12 cellular contexts compared by ENCODE assay signal in the genomic region with DNA sequence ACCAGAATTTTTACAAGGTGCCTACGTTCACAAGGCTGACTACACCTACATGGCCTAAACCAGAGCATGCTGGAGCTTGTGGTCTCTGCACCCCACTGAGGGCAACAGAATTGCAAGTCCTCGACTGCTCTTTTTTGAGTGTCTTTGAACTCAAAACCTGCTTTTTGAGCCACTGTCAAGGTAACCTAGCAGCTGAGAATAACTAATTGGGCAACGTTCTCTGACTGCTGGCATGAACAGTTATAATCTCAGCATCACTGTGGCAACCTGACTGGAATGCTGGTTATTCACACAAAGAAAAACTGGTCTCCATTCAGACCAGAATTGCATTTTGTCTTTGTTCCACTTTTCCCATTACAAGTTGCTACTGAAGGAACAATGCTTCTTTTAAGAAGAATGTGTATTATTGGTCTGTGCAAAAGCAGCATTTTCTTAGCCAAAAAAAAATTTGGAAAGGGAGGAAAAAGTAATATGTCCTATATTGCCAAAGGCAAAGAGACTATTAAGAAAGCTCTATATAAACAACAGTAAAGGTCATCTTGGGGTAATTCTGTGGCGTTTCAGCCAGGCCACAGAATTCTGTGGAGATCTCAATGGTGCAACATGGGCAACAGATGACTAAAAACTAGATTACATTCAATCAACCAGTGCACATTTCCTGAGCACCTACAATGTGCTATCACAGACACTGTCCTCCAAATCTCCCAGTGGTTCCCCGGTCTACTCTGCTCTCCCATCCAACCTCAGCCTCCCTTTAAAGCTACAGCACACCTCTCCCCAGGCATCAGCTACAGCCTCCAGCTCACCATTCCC.
DNase-seq lines count a peak whose midpoint lies in the region; ATAC-seq and TF ChIP-seq lines count a peak whose summit lies in the region.
"Had no signal": no experiment of that assay in that cellular context is flagged by ENCODE, and none has a peak within 500 bp of the region (broad histone marks: within the 10 kb centered on the region; RNA-seq: fewer than 3 reads in every experiment).

No MANE protein-coding gene starts in this region.

- no peak overlapping the region for H2BK5ac ChIP-seq in mesenchymal stem cell (ENCODE audit: low read depth, low read length, poor library complexity, severe bottlenecking)

- ATAC-seq in HG02623 (IDR thresholded peaks at IDR 0.05; ENCODE audit: unreplicated experiment) = peak; percentile 61
- ATAC-seq in body of pancreas = peak; percentile 71
- ATAC-seq in mucosa of descending colon = no peak

- peaks cover 24% of the 10 kb centered on the region for H3K79me1 ChIP-seq in mesenchymal stem cell (replicated peaks; ENCODE audit: low read length, poor library complexity, severe bottlenecking)

- H3K4me2 ChIP-seq in mesenchymal stem cell (ENCODE audit: low read length, poor library complexity, severe bottlenecking) = no peak overlapping the region

- H3K14ac ChIP-seq in mesenchymal stem cell (ENCODE audit: low read length in 2 of 2) = no peak overlapping the region

- H3K4me3 ChIP-seq in body of pancreas (no peak overlapping the region), mesenchymal stem cell (ENCODE audit: insufficient read depth in 1 of 2, low read depth in 1 of 2, low read length in 2 of 2) (no peak overlapping the region), mucosa of descending colon (no peak overlapping the region)
- H3K4me3 ChIP-seq: psoas muscle had no signal

- H3K27ac Mint-ChIP-seq in activated CD4-positive, alpha-beta T cell treated with anti-CD3 and anti-CD28 coated beads, Interleukin-2, amount 10 ng/mL, durations not matched to agents 7 days and 5 days = no peak overlapping the region

- WGBS in body of pancreas, 2 donors = 59 to 72% methylated on average over 5 of the region's 5 CpGs
- WGBS in mesenchymal stem cell = 66% methylated on average over 5 of the region's 5 CpGs

- H2BK120ac ChIP-seq in mesenchymal stem cell (ENCODE audit: low read depth, low read length) = no peak overlapping the region

- H2AFZ ChIP-seq in mesenchymal stem cell (ENCODE audit: low read depth, low read length) = no peak overlapping the region

- peak overlapping the region in 1 of 4 donors; percentile 50 for H3K27ac ChIP-seq in body of pancreas
- no peak overlapping the region for H3K27ac ChIP-seq in mesenchymal stem cell (ENCODE audit: low read length, poor library complexity, severe bottlenecking)
- H3K27ac ChIP-seq: psoas muscle had no signal

- no peak for TF ChIP-seq POLR2A in body of pancreas (IDR thresholded peaks at IDR 0.05)

- H3K36me3 ChIP-seq in body of pancreas (replicated peaks in 1 of 2; ENCODE audit: insufficient read depth in 1 of 2, low read depth in 2 of 2) = no peaks in the 10 kb centered on the region
- H3K36me3 ChIP-seq in mesenchymal stem cell (ENCODE audit: control insufficient read depth in 1 of 2, insufficient read depth in 2 of 2, low read depth in 1 of 2, low read length in 2 of 2) = no peaks in the 10 kb centered on the region
- no peaks in the 10 kb centered on the region for H3K36me3 ChIP-seq in mucosa of descending colon (ENCODE audit: low read depth)

- H3K4me1 Mint-ChIP-seq in activated CD4-positive, alpha-beta T cell treated with anti-CD3 and anti-CD28 coated beads, Interleukin-2, amount 10 ng/mL, durations not matched to agents 7 days and 5 days = peaks cover 10% of the 10 kb centered on the region

- no peaks in the 10 kb centered on the region for H3K9me3 Mint-ChIP-seq in activated CD4-positive, alpha-beta T cell treated with anti-CD3 and anti-CD28 coated beads, Interleukin-2, amount 10 ng/mL, durations not matched to agents 7 days and 5 days

- no peak overlapping the region for H4K91ac ChIP-seq in mesenchymal stem cell (ENCODE audit: low read length)

- POLR2A ChIA-PET in activated CD4-positive, alpha-beta T cell treated with anti-CD3 and anti-CD28 coated beads, Interleukin-2, amount 10 ng/mL, durations not matched to agents 7 days and 5 days (lab: Charles Lee) = no interaction called here

- no peak overlapping the region for H2BK15ac ChIP-seq in mesenchymal stem cell (ENCODE audit: low read depth, poor library complexity, severe bottlenecking)

- H3K4me1 ChIP-seq in body of pancreas (no peaks in the 10 kb centered on the region), mesenchymal stem cell (ENCODE audit: control insufficient read depth, insufficient read depth, low read depth, low read length) (peaks cover 9% of the 10 kb centered on the region), mucosa of descending colon (ENCODE audit: low read depth) (peaks cover 8% of the 10 kb centered on the region)

- DNase-seq in COLO829 (ENCODE audit: low spot score) (peak; percentile 85), body of pancreas (peak in 1 of 4 donors; percentile 27), mesenchymal stem cell (peak; percentile 47), SHP77 (lab: John Stamatoyannopoulos, UW) (no peak), NCI-H1105 (lab: John Stamatoyannopoulos, UW) (no peak), mucosa of descending colon (no peak)
- DNase-seq in activated CD4-positive, alpha-beta T cell treated with anti-CD3 and anti-CD28 coated beads, Interleukin-2, amount 10 ng/mL, durations not matched to agents 7 days and 5 days = no peak
- DNase-seq: NCI-H2107; psoas muscle; stimulated activated CD8-positive, alpha-beta memory T cell treated with anti-CD3 and anti-CD28 coated beads, Interleukin-4, amount 100 ng/mL, for 48 hours; T1000 had no signal

- peaks cover 14% of the 10 kb centered on the region for H3K36me3 Mint-ChIP-seq in activated CD4-positive, alpha-beta T cell treated with anti-CD3 and anti-CD28 coated beads, Interleukin-2, amount 10 ng/mL, durations not matched to agents 7 days and 5 days (ENCODE audit: low read depth)

- TF ChIP-seq CTCF in body of pancreas (IDR thresholded peaks at IDR 0.05) (no peak), mucosa of descending colon (IDR thresholded peaks at IDR 0.05) (no peak)

- H3K9me3 ChIP-seq in body of pancreas (no peaks in the 10 kb centered on the region), mesenchymal stem cell (ENCODE audit: control insufficient read depth, low read length) (no peaks in the 10 kb centered on the region), mucosa of descending colon (no peaks in the 10 kb centered on the region)
- H3K9me3 ChIP-seq: psoas muscle had no signal

- H3K27me3 ChIP-seq in body of pancreas = no peaks in the 10 kb centered on the region
- no peaks in the 10 kb centered on the region for H3K27me3 ChIP-seq in mesenchymal stem cell (ENCODE audit: control insufficient read depth in 1 of 2, insufficient read depth in 1 of 2, low read length in 2 of 2)

- H3K18ac ChIP-seq in mesenchymal stem cell (ENCODE audit: low read depth in 1 of 2, low read length in 2 of 2) = peak overlapping the region in 1 of 2 experiments; percentile 19

- peak overlapping the region; percentile 47 for H2AK5ac ChIP-seq in mesenchymal stem cell (ENCODE audit: low read length, severe bottlenecking)

- intact Hi-C loops in body of pancreas (cut with DNase I) (no loop called here), mucosa of descending colon (cut with DNase I, micrococcal nuclease) (no loop called here)

- no peaks in the 10 kb centered on the region for H3K27me3 Mint-ChIP-seq in activated CD4-positive, alpha-beta T cell treated with anti-CD3 and anti-CD28 coated beads, Interleukin-2, amount 10 ng/mL, durations not matched to agents 7 days and 5 days

- H4K8ac ChIP-seq in mesenchymal stem cell (ENCODE audit: low read length) = peak overlapping the region; percentile 50

- no peak overlapping the region for H3K4me3 Mint-ChIP-seq in activated CD4-positive, alpha-beta T cell treated with anti-CD3 and anti-CD28 coated beads, Interleukin-2, amount 10 ng/mL, durations not matched to agents 7 days and 5 days

- H3K9ac ChIP-seq in mesenchymal stem cell (ENCODE audit: low read length) = peak overlapping the region; percentile 22

- H2BK12ac ChIP-seq in mesenchymal stem cell (ENCODE audit: low read length in 2 of 2) = peak overlapping the region; percentile 68 to 87

- no peak overlapping the region for H3K4ac ChIP-seq in mesenchymal stem cell (ENCODE audit: low read depth in 1 of 2, low read length in 2 of 2)

- H3K23ac ChIP-seq in mesenchymal stem cell (ENCODE audit: low read length in 2 of 2) = no peak overlapping the region

- CTCF ChIA-PET in activated CD4-positive, alpha-beta T cell treated with anti-CD3 and anti-CD28 coated beads, Interleukin-2, amount 10 ng/mL, durations not matched to agents 7 days and 5 days (lab: Charles Lee) = interaction anchor here (1.1 kb wide), 1 partner anchor 46 kb away, joined by 3 read pairs; no protein-coding TSS in a partner anchor

Comparison
In these comparisons a context has a peak if more than half of its experiments do, and no peak if none do; other contexts are left out.
1. DNase-seq: peak in COLO829 (single experiment) and mesenchymal stem cell (single experiment); none in SHP77 (0 of 2), NCI-H1105 (single experiment), activated CD4-positive, alpha-beta T cell treated with anti-CD3 and anti-CD28 coated beads, Interleukin-2, amount 10 ng/mL, durations not matched to agents 7 days and 5 days (single experiment) and mucosa of descending colon (0 of 3).